In the genomic region with DNA sequence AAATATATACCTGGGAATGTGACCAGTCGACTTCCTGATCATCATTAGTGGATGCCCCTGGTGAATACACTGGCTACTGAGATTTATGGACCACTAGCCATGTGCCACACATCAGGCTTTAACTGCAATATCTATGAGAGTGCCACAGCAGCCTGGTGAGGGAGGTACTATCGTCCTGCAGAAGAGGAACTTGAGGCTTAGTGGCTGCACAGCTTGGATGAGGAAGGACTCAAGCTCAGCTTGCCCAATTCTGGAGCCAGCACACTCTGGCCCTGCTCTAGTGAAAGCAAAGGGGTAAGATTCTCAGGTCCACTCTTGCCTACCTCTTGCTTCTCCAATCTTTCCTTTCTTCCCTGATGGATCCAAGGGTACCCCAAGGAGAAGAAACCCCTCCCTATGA, we compare ENCODE assay signal across 16 cellular contexts.
"Had no signal": no experiment of that assay in that cellular context is flagged by ENCODE, and none has a peak within 500 bp of the region (broad histone marks: within the 10 kb centered on the region; RNA-seq: fewer than 3 reads in every experiment).

No MANE protein-coding gene starts in this region.

- H3K27me3 Mint-ChIP-seq: activated CD4-positive, alpha-beta memory T cell treated with anti-CD3 and anti-CD28 coated beads, Interleukin-2, amount 10 ng/mL, durations not matched to agents 7 days and 5 days had no signal

- H3K4me3 Mint-ChIP-seq: activated CD4-positive, alpha-beta memory T cell treated with anti-CD3 and anti-CD28 coated beads, Interleukin-2, amount 10 ng/mL, durations not matched to agents 7 days and 5 days; activated T-cell treated with anti-CD3 and anti-CD28 coated beads, Interleukin-2, amount 50 U/mL, for 4 hours; memory B cell; natural killer cell treated with Interleukin-12 subunit alpha and Interleukin-12 subunit beta and Interleukin-15 and Interleukin-18, amount 100 ng/mL, for 72 hours had no signal

- H2AFZ ChIP-seq: hepatocyte had no signal

- H3K9me3 Mint-ChIP-seq: activated CD4-positive, alpha-beta memory T cell treated with anti-CD3 and anti-CD28 coated beads, Interleukin-2, amount 10 ng/mL, durations not matched to agents 7 days and 5 days; activated naive CD4-positive, alpha-beta T cell treated with anti-CD3 and anti-CD28 coated beads, Interleukin-2, amount 50 U/mL, for 72 hours; activated T-cell treated with anti-CD3 and anti-CD28 coated beads, Interleukin-2, amount 50 U/mL, for 4 hours; memory B cell; natural killer cell treated with Interleukin-12 subunit alpha and Interleukin-12 subunit beta and Interleukin-15 and Interleukin-18, amount 100 ng/mL, for 72 hours had no signal

- H3K36me3 ChIP-seq: prostate gland, WERI-Rb-1 had no signal

- H3K4me3 ChIP-seq: dorsolateral prefrontal cortex, hepatocyte, prostate gland, skin epidermis had no signal

- DNase-seq: activated CD4-positive, alpha-beta memory T cell treated with anti-CD3 and anti-CD28 coated beads, Interleukin-2, amount 10 ng/mL, durations not matched to agents 7 days and 5 days; activated gamma-delta T cell; activated T-cell treated with anti-CD3 and anti-CD28 coated beads, Interleukin-2, amount 50 U/mL, for 4 hours; dorsolateral prefrontal cortex; right cardiac atrium; stimulated activated CD4-positive, alpha-beta T cell treated with anti-CD3 and anti-CD28 coated beads, Interleukin-4, amount 100 ng/mL, for 24 hours; stimulated activated naive CD4-positive, alpha-beta T cell; T1000; trophoblast cell; WERI-Rb-1 had no signal

- H3K27ac ChIP-seq: hepatocyte, prostate gland, skin epidermis, WERI-Rb-1 had no signal

- H3K27me3 ChIP-seq: dorsolateral prefrontal cortex, hepatocyte had no signal

- H3K27ac Mint-ChIP-seq: activated CD4-positive, alpha-beta memory T cell treated with anti-CD3 and anti-CD28 coated beads, Interleukin-2, amount 10 ng/mL, durations not matched to agents 7 days and 5 days; activated naive CD4-positive, alpha-beta T cell treated with anti-CD3 and anti-CD28 coated beads, Interleukin-2, amount 50 U/mL, for 72 hours; memory B cell; natural killer cell treated with Interleukin-12 subunit alpha and Interleukin-12 subunit beta and Interleukin-15 and Interleukin-18, amount 100 ng/mL, for 72 hours had no signal

- H3K4me1 Mint-ChIP-seq: activated CD4-positive, alpha-beta memory T cell treated with anti-CD3 and anti-CD28 coated beads, Interleukin-2, amount 10 ng/mL, durations not matched to agents 7 days and 5 days; memory B cell had no signal

- H3K9me3 ChIP-seq: prostate gland had no signal

- H3K4me1 ChIP-seq: prostate gland had no signal

- H3K79me2 ChIP-seq: hepatocyte had no signal

- H3K36me3 Mint-ChIP-seq: activated naive CD4-positive, alpha-beta T cell treated with anti-CD3 and anti-CD28 coated beads, Interleukin-2, amount 50 U/mL, for 72 hours; memory B cell; natural killer cell treated with Interleukin-12 subunit alpha and Interleukin-12 subunit beta and Interleukin-15 and Interleukin-18, amount 100 ng/mL, for 72 hours had no signal

- H3K4me2 ChIP-seq: hepatocyte had no signal
